ENCODE assay signal across 10 cellular contexts in genomic region chr3:124522226-124522625, GRCh38.
"Had no signal": no experiment of that assay in that cellular context is flagged by ENCODE, and none has a peak within 500 bp of the region (broad histone marks: within the 10 kb centered on the region; RNA-seq: fewer than 3 reads in every experiment).

No MANE protein-coding gene starts in this region.

- DNase-seq: GM23248, GOT3, H7, H9, HCEC 1CT, HFFc6 had no signal

- H2AFZ ChIP-seq: GM23248, GM23338 had no signal

- H3K4me1 ChIP-seq: HAP-1 had no signal

- H3K9me3 ChIP-seq: HAP-1 had no signal

- FAIRE-seq: H1, H54 had no signal

- H3K4me3 ChIP-seq: GM23248, GM23338, HAP-1 had no signal

- H3K36me3 ChIP-seq: HAP-1 had no signal

- H3K4me2 ChIP-seq: GM23338 had no signal

- H3K27ac ChIP-seq: GM23248 had no signal

- H3K9ac ChIP-seq: GM23248 had no signal
